Comparison of ENCODE assay signal across 16 cellular contexts in the genomic region with DNA sequence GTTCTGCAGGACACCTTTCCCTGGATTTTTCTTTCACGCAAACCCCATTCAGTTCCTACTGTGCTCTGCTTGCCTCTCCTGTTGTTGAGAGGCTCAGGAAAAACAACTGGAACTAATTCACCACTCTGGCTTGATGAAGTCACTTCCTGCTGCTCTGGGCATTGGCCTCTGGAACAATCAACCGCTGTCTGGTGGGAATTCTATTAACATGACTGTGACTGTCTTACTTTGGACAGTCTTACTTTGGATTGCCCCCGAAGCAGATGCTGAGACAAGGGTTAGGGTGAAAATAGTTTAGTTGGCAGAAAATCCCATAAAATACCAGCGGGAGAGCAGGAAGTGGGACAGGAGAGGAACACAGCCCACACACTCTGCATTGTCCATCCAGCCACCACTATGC.
A peak's percentile ranks its signal among the peaks of the same experiment; 100 is the strongest.
DNase-seq lines count a peak whose midpoint lies in the region; ATAC-seq and TF ChIP-seq lines count a peak whose summit lies in the region.
"Had no signal": no experiment of that assay in that cellular context is flagged by ENCODE, and none has a peak within 500 bp of the region (broad histone marks: within the 10 kb centered on the region; RNA-seq: fewer than 3 reads in every experiment).

No MANE protein-coding gene starts in this region.

- H3K4me3 Mint-ChIP-seq in endothelial cell (ENCODE audit: unreplicated experiment): no peak overlapping the region
- H3K4me3 Mint-ChIP-seq: B cell; naive thymus-derived CD4-positive, alpha-beta T cell had no signal

- TF ChIP-seq CTCF in AG09319 (IDR thresholded peaks at IDR 0.05; ENCODE audit: low read depth, low read length) (no peak), endothelial cell (IDR thresholded peaks at IDR 0.05; ENCODE audit: unreplicated experiment) (no peak)

- H3K27ac Mint-ChIP-seq in endothelial cell (ENCODE audit: unreplicated experiment): peak overlapping the region; percentile 53
- H3K27ac Mint-ChIP-seq: B cell; naive thymus-derived CD4-positive, alpha-beta T cell had no signal

- DNase-seq in AG09319 (ENCODE audit: extremely low read depth, low read depth) (peak; percentile 5), M059J (ENCODE audit: low read depth) (peak; percentile 89), endothelial cell (ENCODE audit: low spot score) (no peak), myocyte (ENCODE audit: low read depth) (peak; percentile 35), AML-193 (lab: John Stamatoyannopoulos, UW) (no peak), NCI-H2107 (lab: John Stamatoyannopoulos, UW) (no peak)
- DNase-seq: activated CD8-positive, alpha-beta memory T cell treated with anti-CD3 and anti-CD28 coated beads, Interleukin-2, amount 50 U/mL, for 48 hours; amniotic stem cell; naive thymus-derived CD4-positive, alpha-beta T cell; NCI-H1048; NCI-H526 treated with DMSO at 0.1 percent for 48 hours; upper lobe of left lung had no signal

- no peaks in the 10 kb centered on the region for H3K27me3 Mint-ChIP-seq in endothelial cell (ENCODE audit: unreplicated experiment)

- ATAC-seq in HG03439 (IDR thresholded peaks at IDR 0.05; ENCODE audit: unreplicated experiment) (no peak), HG02840 (IDR thresholded peaks at IDR 0.05; ENCODE audit: low FRiP score, unreplicated experiment) (no peak)
- ATAC-seq: naive thymus-derived CD4-positive, alpha-beta T cell; Right ventricle myocardium inferior had no signal

- no peaks in the 10 kb centered on the region for H3K36me3 Mint-ChIP-seq in endothelial cell (ENCODE audit: low read depth, unreplicated experiment)
- H3K36me3 Mint-ChIP-seq: naive thymus-derived CD4-positive, alpha-beta T cell had no signal

- peaks cover 5% of the 10 kb centered on the region for H3K4me1 Mint-ChIP-seq in endothelial cell (ENCODE audit: unreplicated experiment)
- H3K4me1 Mint-ChIP-seq: B cell had no signal

- H3K9me3 Mint-ChIP-seq in endothelial cell (ENCODE audit: unreplicated experiment): no peaks in the 10 kb centered on the region

Comparison
In these comparisons a context has a peak if more than half of its experiments do, and no peak if none do; other contexts are left out.
1. DNase-seq: peak in AG09319 (single experiment), M059J (single experiment) and myocyte (single experiment); none in endothelial cell (single experiment), AML-193 (0 of 2) and NCI-H2107 (single experiment).